ENCODE assay signal across 11 cellular contexts in genomic region chr1:158819461-158820443, GRCh38. TPM values are rescaled to one million over a fixed set of nuclear protein-coding genes. Genes with fewer than 3 reads are reported as not detected.
DNase-seq lines count a peak whose midpoint lies in the region; ATAC-seq and TF ChIP-seq lines count a peak whose summit lies in the region.
"Had no signal": no experiment of that assay in that cellular context is flagged by ENCODE, and none has a peak within 500 bp of the region (broad histone marks: within the 10 kb centered on the region; RNA-seq: fewer than 3 reads in every experiment).

No MANE protein-coding gene starts in this region.

- POLR2A ChIA-PET in CD8-positive, alpha-beta memory T cell (lab: Charles Lee) = interaction anchor here (0.6 kb wide), 1 partner anchor 10 kb away, joined by 3 read pairs; no protein-coding TSS in a partner anchor

- no peaks in the 10 kb centered on the region for H3K27me3 Mint-ChIP-seq in CD8-positive, alpha-beta memory T cell
- H3K27me3 Mint-ChIP-seq in dendritic cell treated with granulocyte-macrophage colony-stimulating factor and Interleukin-4, amounts not matched to agents 40 ng/mL and 50 ng/mL, for 4 days = no peaks in the 10 kb centered on the region
- H3K27me3 Mint-ChIP-seq: brain had no signal

- H3K36me3 ChIP-seq in CD8-positive, alpha-beta memory T cell (ENCODE audit: insufficient read depth, low read length) = no peaks in the 10 kb centered on the region
- H3K36me3 ChIP-seq in Loucy (ENCODE audit: insufficient read depth, low read length) (no peaks in the 10 kb centered on the region), psoas muscle (ENCODE audit: insufficient read depth in 1 of 2, low read depth in 1 of 2) (no peaks in the 10 kb centered on the region)

- H3K9me3 ChIP-seq in CD8-positive, alpha-beta memory T cell (ENCODE audit: low read length) = no peaks in the 10 kb centered on the region
- H3K9me3 ChIP-seq in Loucy (ENCODE audit: insufficient read depth, low read depth, low read length) = no peaks in the 10 kb centered on the region
- H3K9me3 ChIP-seq in psoas muscle = no peaks in the 10 kb centered on the region

- peak overlapping the region; percentile 65 to 98 (median 86) for H3K27ac Mint-ChIP-seq in CD8-positive, alpha-beta memory T cell
- H3K27ac Mint-ChIP-seq in dendritic cell treated with granulocyte-macrophage colony-stimulating factor and Interleukin-4, amounts not matched to agents 40 ng/mL and 50 ng/mL, for 4 days = peak overlapping the region; percentile 82

- H3F3A ChIP-seq in Loucy (ENCODE audit: low read depth) = no peaks in the 10 kb centered on the region

- H3K9ac ChIP-seq in Loucy (ENCODE audit: low read depth, low read length, poor library complexity, severe bottlenecking) = peak overlapping the region; percentile 22

- H4K20me1 ChIP-seq in Loucy (ENCODE audit: insufficient read depth, low read length, poor library complexity, severe bottlenecking) = no peaks in the 10 kb centered on the region

- DNase-seq in CD8-positive, alpha-beta memory T cell = peak in 1 of 5 donors; percentile 29
- DNase-seq in glomerular visceral epithelial cell (ENCODE audit: extremely low spot score) = no peak
- DNase-seq in substantia nigra (lab: John Stamatoyannopoulos, UW) = no peak
- DNase-seq in psoas muscle = no peak
- DNase-seq: NCI-H187 had no signal

- peak overlapping the region; percentile 44 for H2AFZ ChIP-seq in Loucy (ENCODE audit: low read length)

- peaks cover 0 to 21% (median 0%) of the 10 kb centered on the region in 3 donors for H3K36me3 Mint-ChIP-seq in CD8-positive, alpha-beta memory T cell
- no peaks in the 10 kb centered on the region for H3K36me3 Mint-ChIP-seq in dendritic cell treated with granulocyte-macrophage colony-stimulating factor and Interleukin-4, amounts not matched to agents 40 ng/mL and 50 ng/mL, for 4 days (ENCODE audit: low read depth)
- H3K36me3 Mint-ChIP-seq: brain had no signal

- peak overlapping the region; percentile 80 for H3K27ac ChIP-seq in CD8-positive, alpha-beta memory T cell (ENCODE audit: low read depth, low read length)
- no peak overlapping the region for H3K27ac ChIP-seq in substantia nigra (ENCODE audit: low read depth, low read length, poor library complexity, severe bottlenecking)
- no peak overlapping the region for H3K27ac ChIP-seq in psoas muscle

- H3K4me3 ChIP-seq in CD8-positive, alpha-beta memory T cell (ENCODE audit: low read length) = no peak overlapping the region
- H3K4me3 ChIP-seq in Loucy (ENCODE audit: low read length, poor library complexity, severe bottlenecking) (peak overlapping the region; percentile 45), psoas muscle (no peak overlapping the region)

- intact Hi-C loops in dendritic cell treated with granulocyte-macrophage colony-stimulating factor and Interleukin-4, amounts not matched to agents 40 ng/mL and 50 ng/mL, for 4 days (cut with micrococcal nuclease) = loop anchor here (10.0 kb wide), 1 partner anchor 255 kb away; the partner anchor contains the start of gene AIM2
- intact Hi-C loops in psoas muscle (cut with DNase I) = no loop called here

- ATAC-seq in GM21423 (IDR thresholded peaks at IDR 0.05; ENCODE audit: unreplicated experiment) (peak; percentile 72), HG03460 (IDR thresholded peaks at IDR 0.05; ENCODE audit: unreplicated experiment) (no peak), psoas muscle (no peak)

- no peaks in the 10 kb centered on the region for H3K79me2 ChIP-seq in Loucy (ENCODE audit: insufficient read depth, low read length)

- peaks cover 25 to 34% (median 28%) of the 10 kb centered on the region in 3 donors for H3K4me1 Mint-ChIP-seq in CD8-positive, alpha-beta memory T cell
- H3K4me1 Mint-ChIP-seq in dendritic cell treated with granulocyte-macrophage colony-stimulating factor and Interleukin-4, amounts not matched to agents 40 ng/mL and 50 ng/mL, for 4 days (ENCODE audit: low read depth) = peaks cover 52% of the 10 kb centered on the region
- H3K4me1 Mint-ChIP-seq: brain had no signal

- CTCF ChIA-PET in CD8-positive, alpha-beta memory T cell (lab: Charles Lee) = interaction anchor here (1.6 kb wide), 1 partner anchor 179 kb away, joined by 5 read pairs; no protein-coding TSS in a partner anchor

- H3K9me2 ChIP-seq in Loucy (replicated peaks; ENCODE audit: low read depth, low read length) = no peaks in the 10 kb centered on the region

- TF ChIP-seq CTCF in Loucy (conservative IDR thresholded peaks at IDR 0.05; ENCODE audit: low read length) = no peak
- TF ChIP-seq CTCF in psoas muscle (IDR thresholded peaks at IDR 0.05) = no peak

- H3K27me3 ChIP-seq in CD8-positive, alpha-beta memory T cell (ENCODE audit: insufficient read depth, low read length, poor library complexity, severe bottlenecking) = no peaks in the 10 kb centered on the region
- no peaks in the 10 kb centered on the region for H3K27me3 ChIP-seq in Loucy (ENCODE audit: insufficient read depth, low read length, poor library complexity, severe bottlenecking)
- peaks cover 0 to 2% (median 0%) of the 10 kb centered on the region in 3 donors for H3K27me3 ChIP-seq in psoas muscle (ENCODE audit: insufficient read depth in 3 of 3, low read length in 2 of 3)

- H3K4me2 ChIP-seq in Loucy (ENCODE audit: low read depth, low read length, poor library complexity, severe bottlenecking) = peak overlapping the region; percentile 50

- peaks cover 0 to 1% (median 0%) of the 10 kb centered on the region in 5 donors for H3K9me3 Mint-ChIP-seq in CD8-positive, alpha-beta memory T cell
- no peaks in the 10 kb centered on the region for H3K9me3 Mint-ChIP-seq in dendritic cell treated with granulocyte-macrophage colony-stimulating factor and Interleukin-4, amounts not matched to agents 40 ng/mL and 50 ng/mL, for 4 days

- WGBS in psoas muscle, 3 donors = 75 to 80% (median 80%) methylated on average over 7 of the region's 7 CpGs

- H3K4me1 ChIP-seq in CD8-positive, alpha-beta memory T cell (ENCODE audit: insufficient read depth, low read length) = peaks cover 20% of the 10 kb centered on the region
- H3K4me1 ChIP-seq in Loucy (ENCODE audit: insufficient read depth, low read length, poor library complexity, severe bottlenecking) (peaks cover 30% of the 10 kb centered on the region), psoas muscle (no peaks in the 10 kb centered on the region)

- peak overlapping the region; percentile 0 to 82 (median 73) for H3K4me3 Mint-ChIP-seq in CD8-positive, alpha-beta memory T cell
- H3K4me3 Mint-ChIP-seq in dendritic cell treated with granulocyte-macrophage colony-stimulating factor and Interleukin-4, amounts not matched to agents 40 ng/mL and 50 ng/mL, for 4 days = no peak overlapping the region
- H3K4me3 Mint-ChIP-seq: brain had no signal

RNA-seq across cellular contexts. Expression of gene MNDA, which starts 11.4 kb away (rescaled TPM):
- under 1 TPM; 0.22 to 0.39 TPM for total RNA-seq in CD8-positive, alpha-beta memory T cell
- polyA plus RNA-seq in CD8-positive, alpha-beta memory T cell = 0.59 TPM
- total RNA-seq in psoas muscle = 1 to 10 TPM; 1.2 to 3.3 (median 1.6) TPM
- under 1 TPM; 0.38 to 0.49 (median 0.47) TPM for polyA plus RNA-seq in psoas muscle
- polyA plus RNA-seq: neural cell had no signal

RNA-seq across cellular contexts. Expression of gene OR6N2, which starts 38.7 kb away (rescaled TPM):
- total RNA-seq in CD8-positive, alpha-beta memory T cell = not detected
- polyA plus RNA-seq in CD8-positive, alpha-beta memory T cell = not detected
- not detected for total RNA-seq in psoas muscle
- not detected for polyA plus RNA-seq in psoas muscle
- polyA plus RNA-seq: neural cell had no signal

RNA-seq across cellular contexts. Expression of gene OR6N1, which starts 47.8 kb away (rescaled TPM):
- total RNA-seq in CD8-positive, alpha-beta memory T cell = not detected
- not detected for polyA plus RNA-seq in CD8-positive, alpha-beta memory T cell
- not detected for total RNA-seq in psoas muscle
- not detected for polyA plus RNA-seq in psoas muscle
- polyA plus RNA-seq: neural cell had no signal
